ENCODE assay signal across 8 cellular contexts in the genomic region with DNA sequence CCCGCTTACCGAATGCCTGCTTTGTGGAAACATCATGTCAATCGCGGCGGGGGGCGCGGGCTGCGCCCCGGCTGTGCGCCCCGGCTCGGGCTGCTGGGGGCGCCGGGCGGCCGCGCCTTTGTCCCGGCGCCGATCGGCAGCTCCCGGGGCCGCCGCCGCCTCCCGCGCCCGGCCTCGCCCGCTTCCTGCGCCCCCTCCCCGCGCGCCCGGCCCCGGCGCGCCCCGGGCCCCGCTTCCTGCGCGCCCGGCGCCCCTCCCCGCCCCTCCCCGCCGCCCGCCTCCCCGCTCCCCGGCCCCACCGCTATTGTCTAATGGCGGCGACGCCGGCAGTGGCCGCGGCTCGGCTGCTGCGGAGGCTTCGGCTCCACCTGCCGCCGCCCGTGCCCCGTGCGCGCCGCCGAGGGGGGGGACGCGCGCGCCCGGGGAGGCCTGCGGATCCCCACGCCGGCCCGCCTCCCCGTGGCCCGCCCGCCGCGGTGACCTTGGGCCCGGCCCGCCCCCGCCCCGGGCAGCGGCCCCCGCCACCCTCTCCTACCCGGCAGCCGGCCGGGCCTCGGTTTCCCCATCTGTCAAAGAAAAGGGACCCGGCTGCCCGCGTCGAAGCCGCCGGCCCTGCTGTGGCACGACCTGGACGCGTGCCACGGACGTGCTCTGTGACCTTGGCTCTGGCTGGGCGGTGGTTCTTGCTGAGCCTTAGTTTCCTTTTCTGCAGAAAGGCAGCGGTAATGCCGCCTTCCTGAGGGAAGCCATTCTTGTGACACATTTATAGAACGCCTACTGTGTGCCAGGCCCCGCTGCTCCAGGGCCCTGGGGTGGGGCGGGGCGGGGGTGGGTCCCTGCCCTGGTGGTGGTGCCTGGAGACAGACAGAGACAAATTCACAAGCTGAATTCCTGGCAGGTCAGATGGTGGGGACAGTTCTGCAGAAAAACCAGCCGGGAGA. TPM values are rescaled to one million over a fixed set of nuclear protein-coding genes. Genes with fewer than 3 reads are reported as not detected.
DNase-seq lines count a peak whose midpoint lies in the region; ATAC-seq, FAIRE-seq and TF ChIP-seq lines count a peak whose summit lies in the region.

A gene with protein sequence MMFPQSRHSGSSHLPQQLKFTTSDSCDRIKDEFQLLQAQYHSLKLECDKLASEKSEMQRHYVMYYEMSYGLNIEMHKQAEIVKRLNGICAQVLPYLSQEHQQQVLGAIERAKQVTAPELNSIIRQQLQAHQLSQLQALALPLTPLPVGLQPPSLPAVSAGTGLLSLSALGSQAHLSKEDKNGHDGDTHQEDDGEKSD (minus strand): TSS at position 331 of the 941 bp plus-strand sequence. CDS start 295 bp downstream, at position 36.

- no peak for TF ChIP-seq CTCF in CD8-positive, alpha-beta T cell (IDR thresholded peaks at IDR 0.05)
- TF ChIP-seq CTCF in cardiac muscle cell (IDR thresholded peaks at IDR 0.05; ENCODE audit: low read depth, low read length), result no peak

- H3K27me3 Mint-ChIP-seq in CD8-positive, alpha-beta T cell (ENCODE audit: low read depth), result no peaks in the 10 kb centered on the region
- no peaks in the 10 kb centered on the region for H3K27me3 Mint-ChIP-seq in activated naive CD8-positive, alpha-beta T cell

- H3K4me1 ChIP-seq in CD8-positive, alpha-beta T cell (ENCODE audit: insufficient read depth, low read length), result peaks cover 51% of the 10 kb centered on the region
- H3K4me1 ChIP-seq in SJSA1 (replicated peaks) (peaks cover 81% of the 10 kb centered on the region), cardiac muscle cell (ENCODE audit: low read depth) (peaks cover 5% of the 10 kb centered on the region)

- CTCF ChIA-PET in CD8-positive, alpha-beta T cell (lab: Charles Lee), result interaction anchor here (0.6 to 2.9 kb wide), 5 partner anchors 13 to 112 kb away, joined by 3 to 18 read pairs (median 10); no protein-coding TSS in a partner anchor

- H3K4me1 Mint-ChIP-seq in CD8-positive, alpha-beta T cell (ENCODE audit: low read depth), result peaks cover 35% of the 10 kb centered on the region
- peaks cover 36% of the 10 kb centered on the region for H3K4me1 Mint-ChIP-seq in activated naive CD8-positive, alpha-beta T cell (ENCODE audit: low read depth)

- intact Hi-C loops in CD8-positive, alpha-beta T cell (cut with DNase I, micrococcal nuclease), result loop anchor here (1.0 to 5.0 kb wide), 3 partner anchors 32 to 85 kb away; a partner anchor contains a TSS
- intact Hi-C loops in posterior vena cava (cut with DNase I), result no loop called here

- H3K36me3 Mint-ChIP-seq in CD8-positive, alpha-beta T cell, result peaks cover 30% of the 10 kb centered on the region
- H3K36me3 Mint-ChIP-seq in activated naive CD8-positive, alpha-beta T cell, result peaks cover 2% of the 10 kb centered on the region

- peak within 1 kb of the TSS; percentile 95 for H3K4me3 ChIP-seq in CD8-positive, alpha-beta T cell (ENCODE audit: low read depth, low read length)
- H3K4me3 ChIP-seq in SJSA1 (peak within 1 kb of the TSS; percentile 76), cardiac muscle cell (peak within 1 kb of the TSS; percentile 61)

- peaks cover 33% of the 10 kb centered on the region for H3K36me3 ChIP-seq in CD8-positive, alpha-beta T cell (ENCODE audit: insufficient read depth, low read length)
- H3K36me3 ChIP-seq in SJSA1 (peaks cover 40% of the 10 kb centered on the region), cardiac muscle cell (peaks cover 14% of the 10 kb centered on the region)

- H3K27ac Mint-ChIP-seq in CD8-positive, alpha-beta T cell, result peak within 1 kb of the TSS; percentile 87
- H3K27ac Mint-ChIP-seq in activated naive CD8-positive, alpha-beta T cell, result peak within 1 kb of the TSS; percentile 95

- H3K4me3 Mint-ChIP-seq in CD8-positive, alpha-beta T cell, result peak within 1 kb of the TSS; percentile 92
- peak within 1 kb of the TSS; percentile 89 for H3K4me3 Mint-ChIP-seq in activated naive CD8-positive, alpha-beta T cell

- H3K9me3 ChIP-seq in CD8-positive, alpha-beta T cell (ENCODE audit: low read length), result no peaks in the 10 kb centered on the region
- H3K9me3 ChIP-seq in SJSA1 (replicated peaks), result no peaks in the 10 kb centered on the region
- no peaks in the 10 kb centered on the region for H3K9me3 ChIP-seq in cardiac muscle cell (ENCODE audit: low read depth)

- ATAC-seq in CD8-positive, alpha-beta T cell, result peak; percentile 46
- ATAC-seq in HG03175 (IDR thresholded peaks at IDR 0.05; ENCODE audit: unreplicated experiment), result no peak

- H3K27ac ChIP-seq in CD8-positive, alpha-beta T cell (ENCODE audit: low read depth, low read length), result peak within 1 kb of the TSS; percentile 83
- H3K27ac ChIP-seq in SJSA1, result peak within 1 kb of the TSS; percentile 85
- peak within 1 kb of the TSS; percentile 85 for H3K27ac ChIP-seq in cardiac muscle cell

- POLR2A ChIA-PET in CD8-positive, alpha-beta T cell (lab: Charles Lee), result interaction anchor here (0.7 to 6.3 kb wide), 8 partner anchors 10 to 116 kb away, joined by 3 to 104 read pairs (median 6); a partner anchor contains a TSS

- no peak for FAIRE-seq in urothelium cell line (lab: Jason Lieb, UNC)

- H3K27me3 ChIP-seq in CD8-positive, alpha-beta T cell (ENCODE audit: insufficient read depth, low read length), result no peaks in the 10 kb centered on the region
- H3K27me3 ChIP-seq in SJSA1 (replicated peaks), result no peaks in the 10 kb centered on the region
- no peaks in the 10 kb centered on the region for H3K27me3 ChIP-seq in cardiac muscle cell

- peak; percentile 46 to 88 (median 72) for DNase-seq in CD8-positive, alpha-beta T cell
- DNase-seq in HK-2 (ENCODE audit: unreplicated experiment) (peak; percentile 45), SJSA1 (ENCODE audit: low read depth in 1 of 2, low spot score in 2 of 2) (peak in 1 of 2 experiments; percentile 39), cardiac muscle cell (ENCODE audit: low read depth in 1 of 2, low spot score in 1 of 2) (peak; percentile 67 to 73), posterior vena cava (ENCODE audit: low spot score) (no peak), urothelium cell line (ENCODE audit: low spot score) (peak; percentile 77)

- no peaks in the 10 kb centered on the region for H3K9me3 Mint-ChIP-seq in CD8-positive, alpha-beta T cell
- no peaks in the 10 kb centered on the region for H3K9me3 Mint-ChIP-seq in activated naive CD8-positive, alpha-beta T cell (ENCODE audit: low read depth)

RNA-seq across cellular contexts. Expression of the gene that starts here (rescaled TPM):
- 100 to 1,000 TPM; 637 to 677 TPM for total RNA-seq in CD8-positive, alpha-beta T cell
- total RNA-seq in SJSA1 (2014; rRNA removed; shearing (Covaris generic)), result 530 and 694 TPM in 2 replicates
- 612 and 690 TPM in 2 replicates for total RNA-seq in cardiac muscle cell
- 446 and 487 TPM in 2 replicates for polyA plus RNA-seq in cardiac muscle cell
- 100 to 1,000 TPM; 344 to 424 TPM for total RNA-seq in posterior vena cava

Comparison
In these comparisons a context has a peak if more than half of its experiments do, and no peak if none do; other contexts are left out.
1. intact Hi-C loops: an anchor here in CD8-positive, alpha-beta T cell (1.0 to 5.0 kb wide); none called in posterior vena cava.